In genomic region chr6:110255356-110255755, GRCh38 we compare ENCODE assay signal across 8 cellular contexts.
A peak's percentile ranks its signal among the peaks of the same experiment; 100 is the strongest.
DNase-seq lines count a peak whose midpoint lies in the region; ATAC-seq, FAIRE-seq and TF ChIP-seq lines count a peak whose summit lies in the region.
"Had no signal": no experiment of that assay in that cellular context is flagged by ENCODE, and none has a peak within 500 bp of the region (broad histone marks: within the 10 kb centered on the region; RNA-seq: fewer than 3 reads in every experiment).

No MANE protein-coding gene starts in this region.

- H3K27ac ChIP-seq in GM23338 (ENCODE audit: low read depth) (no peak overlapping the region), caudate nucleus (ENCODE audit: low read depth, low read length) (no peak overlapping the region)

- peak; percentile 98 for ATAC-seq in GM23338
- no peak for ATAC-seq in HG02588 (IDR thresholded peaks at IDR 0.05; ENCODE audit: unreplicated experiment)

- H4K20me1 ChIP-seq in GM23338 (replicated peaks; ENCODE audit: insufficient read depth) = no peaks in the 10 kb centered on the region

- H3F3A ChIP-seq in GM23338 (replicated peaks; ENCODE audit: low read depth) = no peaks in the 10 kb centered on the region

- no peaks in the 10 kb centered on the region for H3K36me3 ChIP-seq in GM23338 (ENCODE audit: insufficient read depth)
- no peaks in the 10 kb centered on the region for H3K36me3 ChIP-seq in bronchial epithelial cell (ENCODE audit: control insufficient read depth, insufficient read depth, low read length)

- H3K27ac Mint-ChIP-seq in GM23338 = no peak overlapping the region
- no peak overlapping the region for H3K27ac Mint-ChIP-seq in nephron progenitor cell
- no peak overlapping the region for H3K27ac Mint-ChIP-seq in activated T-cell treated with anti-CD3 and anti-CD28 coated beads, Interleukin-2, amount 50 U/mL, for 24 hours

- H3K79me2 ChIP-seq in GM23338 (replicated peaks; ENCODE audit: insufficient read depth) = no peaks in the 10 kb centered on the region

- H3K9me3 Mint-ChIP-seq in GM23338 (peaks cover 20% of the 10 kb centered on the region), nephron progenitor cell (peaks cover 21% of the 10 kb centered on the region)
- H3K9me3 Mint-ChIP-seq in activated T-cell treated with anti-CD3 and anti-CD28 coated beads, Interleukin-2, amount 50 U/mL, for 24 hours = peaks cover 7% of the 10 kb centered on the region

- H3K4me1 Mint-ChIP-seq in GM23338 (peaks cover 4% of the 10 kb centered on the region; the same call in 1 of the 3 replicates), nephron progenitor cell (peaks cover under 1% of the 10 kb centered on the region)
- H3K4me1 Mint-ChIP-seq in activated T-cell treated with anti-CD3 and anti-CD28 coated beads, Interleukin-2, amount 50 U/mL, for 24 hours (ENCODE audit: low read depth) = no peaks in the 10 kb centered on the region

- H3K4me1 ChIP-seq in GM23338 (ENCODE audit: insufficient read depth) = no peaks in the 10 kb centered on the region

- H3K27me3 Mint-ChIP-seq in GM23338 (ENCODE audit: insufficient read depth, low read depth, poor library complexity) (no peaks in the 10 kb centered on the region), nephron progenitor cell (ENCODE audit: low read depth, poor library complexity) (peaks cover 14% of the 10 kb centered on the region)
- H3K27me3 Mint-ChIP-seq in activated T-cell treated with anti-CD3 and anti-CD28 coated beads, Interleukin-2, amount 50 U/mL, for 24 hours = peaks cover 5% of the 10 kb centered on the region

- no peak overlapping the region for H3K4me3 Mint-ChIP-seq in GM23338
- H3K4me3 Mint-ChIP-seq in nephron progenitor cell = no peak overlapping the region
- no peak overlapping the region for H3K4me3 Mint-ChIP-seq in activated T-cell treated with anti-CD3 and anti-CD28 coated beads, Interleukin-2, amount 50 U/mL, for 24 hours

- TF ChIP-seq CTCF in GM23338 (conservative IDR thresholded peaks at IDR 0.05; ENCODE audit: low read depth in 2 of 2) = no peak
- no peak for TF ChIP-seq CTCF in bronchial epithelial cell (IDR thresholded peaks at IDR 0.05; ENCODE audit: insufficient read depth, low read length, severe bottlenecking)
- no peak for TF ChIP-seq CTCF in nephron progenitor cell (IDR thresholded peaks at IDR 0.05)

- no peak overlapping the region for H3K4me2 ChIP-seq in GM23338

- no peak overlapping the region for H3K4me3 ChIP-seq in GM23338
- no peak overlapping the region for H3K4me3 ChIP-seq in bronchial epithelial cell (ENCODE audit: low read depth, low read length)

- H3K27me3 ChIP-seq in GM23338 (ENCODE audit: insufficient read depth) = no peaks in the 10 kb centered on the region
- no peaks in the 10 kb centered on the region for H3K27me3 ChIP-seq in bronchial epithelial cell (ENCODE audit: control insufficient read depth, insufficient read depth, low read length)

- H3K9me2 ChIP-seq in GM23338 (ENCODE audit: insufficient read depth) = peaks cover 3% of the 10 kb centered on the region; the same call in 1 of the 2 replicates

- no peak for FAIRE-seq in bronchial epithelial cell (lab: Jason Lieb, UNC)

- peak; percentile 80 for DNase-seq in GM23338 (ENCODE audit: low spot score)
- DNase-seq in NAMALWA (ENCODE audit: low spot score) = peak; percentile 26
- DNase-seq in bronchial epithelial cell (ENCODE audit: low read depth) = peak; percentile 16
- DNase-seq in nephron progenitor cell = peak; percentile 78
- no peak for DNase-seq in activated T-cell treated with anti-CD3 and anti-CD28 coated beads, Interleukin-2, amount 50 U/mL, for 24 hours
- DNase-seq in caudate nucleus (lab: John Stamatoyannopoulos, UW) = no peak
- DNase-seq: NCI-H82 had no signal

- H3K36me3 Mint-ChIP-seq in GM23338 (ENCODE audit: low read depth) (peaks cover 10% of the 10 kb centered on the region; the same call in 2 of the 3 replicates), nephron progenitor cell (ENCODE audit: low read depth) (peaks cover 5% of the 10 kb centered on the region)
- H3K36me3 Mint-ChIP-seq in activated T-cell treated with anti-CD3 and anti-CD28 coated beads, Interleukin-2, amount 50 U/mL, for 24 hours (ENCODE audit: low read depth) = no peaks in the 10 kb centered on the region

- no peak overlapping the region for H2AFZ ChIP-seq in GM23338

TF ChIP-seq in GM23338, 12 proteins besides CTCF, POLR2A, EP300 and RAD21:
- TF ChIP-seq REST (IDR thresholded peaks at IDR 0.05; ENCODE audit: unreplicated experiment) (peak; percentile 97), STAT1 (IDR thresholded peaks at IDR 0.05; ENCODE audit: unreplicated experiment) (no peak)

Comparison
In these comparisons a context has a peak if more than half of its experiments do, and no peak if none do; other contexts are left out.
1. DNase-seq: peak in GM23338 (single experiment), NAMALWA (single experiment), bronchial epithelial cell (single experiment) and nephron progenitor cell (single experiment); none in activated T-cell treated with anti-CD3 and anti-CD28 coated beads, Interleukin-2, amount 50 U/mL, for 24 hours (single experiment) and caudate nucleus (0 of 61).